In genomic region chr15:99895956-99896311, GRCh38 we compare ENCODE assay signal across 16 cellular contexts.
"Had no signal": no experiment of that assay in that cellular context is flagged by ENCODE, and none has a peak within 500 bp of the region (broad histone marks: within the 10 kb centered on the region; RNA-seq: fewer than 3 reads in every experiment).

No MANE protein-coding gene starts in this region.

- DNase-seq: activated CD4-positive, alpha-beta memory T cell treated with anti-CD3 and anti-CD28 coated beads for 36 hours; activated gamma-delta T cell treated with Interleukin-2 at 50 U/mL for 16 hours; activated naive CD8-positive, alpha-beta T cell treated with anti-CD3 and anti-CD28 coated beads for 36 hours; activated T-cell treated with anti-CD3 and anti-CD28 coated beads for 4 hours; amniotic stem cell; dermis blood vessel endothelial cell; effector memory CD4-positive, alpha-beta T cell; heart right ventricle; immature natural killer cell; kidney glomerular epithelial cell; left ventricle myocardium superior; mucosa of descending colon; naive B cell; stimulated activated CD4-positive, alpha-beta T cell treated with anti-CD3 and anti-CD28 coated beads, Interleukin-2, amount 100 ng/mL, for 24 hours; stimulated activated naive CD4-positive, alpha-beta T cell treated with Interleukin-2 at 50 U/mL for 16 hours; thyroid gland had no signal

- ATAC-seq: heart right ventricle, left ventricle myocardium superior, mucosa of descending colon had no signal
